25 cellular contexts compared by ENCODE assay signal in the genomic region with DNA sequence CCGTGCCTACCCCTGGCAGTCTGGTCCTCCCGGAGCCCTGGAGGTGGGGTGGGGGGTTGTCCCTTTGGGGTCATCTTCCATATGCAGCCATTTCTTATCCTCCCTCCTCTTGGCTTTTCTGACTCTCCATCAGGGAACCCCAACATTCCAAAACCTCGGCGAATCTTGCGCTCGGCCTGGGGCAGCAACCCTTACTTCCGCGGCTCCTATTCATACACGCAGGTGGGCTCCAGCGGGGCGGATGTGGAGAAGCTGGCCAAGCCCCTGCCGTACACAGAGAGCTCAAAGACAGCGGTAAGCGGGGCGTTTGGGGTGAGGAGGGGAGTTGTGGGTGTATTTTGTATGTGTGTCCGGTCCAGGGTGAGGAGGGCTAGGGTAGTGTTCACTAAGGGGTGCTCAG.
"Had no signal": no experiment of that assay in that cellular context is flagged by ENCODE, and none has a peak within 500 bp of the region (broad histone marks: within the 10 kb centered on the region; RNA-seq: fewer than 3 reads in every experiment).

No MANE protein-coding gene starts in this region.

- H3K27ac ChIP-seq: coronary artery, esophagus muscularis mucosa, foreskin keratinocyte, neutrophil, parathyroid adenoma, psoas muscle, suprapubic skin, transverse colon, vagina had no signal

- H2AFZ ChIP-seq: parathyroid adenoma had no signal

- H3K4me3 ChIP-seq: coronary artery, esophagus muscularis mucosa, psoas muscle, suprapubic skin, transverse colon, vagina had no signal

- H3K36me3 ChIP-seq: neutrophil had no signal

- H3K27me3 ChIP-seq: esophagus muscularis mucosa, foreskin keratinocyte, neutrophil, suprapubic skin, transverse colon, vagina had no signal

- H3K4me1 ChIP-seq: esophagus muscularis mucosa, foreskin keratinocyte, parathyroid adenoma, psoas muscle, suprapubic skin, transverse colon, vagina had no signal

- ATAC-seq: foreskin keratinocyte; left lobe of liver; naive thymus-derived CD8-positive, alpha-beta T cell; psoas muscle; right cardiac atrium; stimulated activated naive CD8-positive, alpha-beta T cell treated with anti-CD3 and anti-CD28 coated beads, Interleukin-15, amount 100 ng/mL, for 72 hours had no signal

- H3K9ac ChIP-seq: parathyroid adenoma had no signal

- H3K9me3 ChIP-seq: esophagus muscularis mucosa, neutrophil, suprapubic skin, transverse colon, vagina had no signal

- DNase-seq: dermis blood vessel endothelial cell; effector memory CD4-positive, alpha-beta T cell; foreskin keratinocyte; hypothalamus; immature natural killer cell; mammary epithelial cell; naive thymus-derived CD8-positive, alpha-beta T cell; nephron progenitor cell; psoas muscle; small intestine; stimulated activated CD4-positive, alpha-beta T cell treated with anti-CD3 and anti-CD28 coated beads, Interleukin-12 subunit alpha, Interleukin-12 subunit beta, amount 100 ng/mL, for 4 hours; stimulated activated CD4-positive, alpha-beta T cell treated with anti-CD3 and anti-CD28 coated beads, Interleukin-1b, Interleukin-23, amount 100 ng/mL, for 48 hours; stimulated activated CD4-positive, alpha-beta T cell treated with anti-CD3 and anti-CD28 coated beads, Interleukin-4, amount 100 ng/mL, for 1 hour; stimulated activated CD8-positive, alpha-beta memory T cell treated with anti-CD3 and anti-CD28 coated beads, Interleukin-4, amount 100 ng/mL, for 48 hours; stimulated activated naive CD4-positive, alpha-beta T cell; stimulated activated naive CD8-positive, alpha-beta T cell treated with anti-CD3 and anti-CD28 coated beads, Interleukin-15, amount 100 ng/mL, for 72 hours; transverse colon had no signal
